Comparison of ENCODE assay signal across 33 cellular contexts in genomic region chr5:68015933-68016332, GRCh38.
"Had no signal": no experiment of that assay in that cellular context is flagged by ENCODE, and none has a peak within 500 bp of the region (broad histone marks: within the 10 kb centered on the region; RNA-seq: fewer than 3 reads in every experiment).

No MANE protein-coding gene starts in this region.

- H3K36me3 ChIP-seq: breast epithelium, colonic mucosa, gastrocnemius medialis, neutrophil, ovary, thyroid gland, upper lobe of left lung, vagina, WERI-Rb-1 had no signal

- H3K9me3 ChIP-seq: breast epithelium, colonic mucosa, gastrocnemius medialis, mucosa of descending colon, neutrophil, ovary, thyroid gland, upper lobe of left lung, vagina had no signal

- DNase-seq: activated CD4-positive, alpha-beta memory T cell treated with anti-CD3 and anti-CD28 coated beads, Interleukin-2, amount 10 ng/mL, durations not matched to agents 7 days and 5 days; activated CD4-positive, alpha-beta T cell treated with anti-CD3 and anti-CD28 coated beads for 1 hour; activated CD4-positive, alpha-beta T cell treated with anti-CD3 and anti-CD28 coated beads, Interleukin-2, amount 10 ng/mL, durations not matched to agents 7 days and 5 days; activated CD8-positive, alpha-beta memory T cell treated with anti-CD3 and anti-CD28 coated beads, Interleukin-2, amount 50 U/mL, for 48 hours; activated gamma-delta T cell treated with Interleukin-2 at 50 U/mL for 16 hours; activated naive CD4-positive, alpha-beta T cell treated with anti-CD3 and anti-CD28 coated beads, Interleukin-2, amount 50 U/mL, for 16 hours; activated T-cell treated with anti-CD3 and anti-CD28 coated beads, Interleukin-2, amount 50 U/mL, for 24 hours; amniotic stem cell; colonic mucosa; effector memory CD4-positive, alpha-beta T cell; erythroblast; gastrocnemius medialis; islet precursor cell; left ventricle myocardium superior; mucosa of descending colon; ovary; stimulated activated CD4-positive, alpha-beta T cell treated with anti-CD3 and anti-CD28 coated beads, Interleukin-4, amount 100 ng/mL, for 24 hours; T-helper 17 cell; T1000; thyroid gland; upper lobe of left lung; WERI-Rb-1 had no signal

- H3K4me1 Mint-ChIP-seq: activated CD4-positive, alpha-beta memory T cell treated with anti-CD3 and anti-CD28 coated beads, Interleukin-2, amount 10 ng/mL, durations not matched to agents 7 days and 5 days; activated CD4-positive, alpha-beta T cell treated with anti-CD3 and anti-CD28 coated beads, Interleukin-2, amount 10 ng/mL, durations not matched to agents 7 days and 5 days; central memory CD8-positive, alpha-beta T cell; T-helper 17 cell had no signal

- H3K9me3 Mint-ChIP-seq: activated T-cell treated with anti-CD3 and anti-CD28 coated beads, Interleukin-2, amount 50 U/mL, for 24 hours; central memory CD8-positive, alpha-beta T cell; natural killer cell treated with Interleukin-12 subunit alpha and Interleukin-12 subunit beta and Interleukin-15 and Interleukin-18, amount 100 ng/mL, for 72 hours; stimulated activated effector memory CD8-positive, alpha-beta T cell treated with anti-CD3 and anti-CD28 coated beads, Interleukin-12 subunit alpha, Interleukin-12 subunit beta, amount 100 ng/mL, for 72 hours; stimulated activated naive CD8-positive, alpha-beta T cell treated with anti-CD3 and anti-CD28 coated beads, Interleukin-15, Interleukin-2, amounts not matched to agents 100 ng/mL and 50 ng/mL, for 24 hours had no signal

- H3K4me1 ChIP-seq: breast epithelium, colonic mucosa, gastrocnemius medialis, thyroid gland, upper lobe of left lung, vagina had no signal

- ATAC-seq: activated T-helper 17 cell treated with anti-CD3 and anti-CD28 coated beads, Interleukin-2, amount 50 U/mL, for 72 hours; gastrocnemius medialis; left ventricle myocardium superior; mucosa of descending colon; natural killer cell treated with Interleukin-12 subunit alpha and Interleukin-12 subunit beta and Interleukin-15 and Interleukin-18, amount 100 ng/mL, for 72 hours; stimulated activated effector memory CD8-positive, alpha-beta T cell treated with anti-CD3 and anti-CD28 coated beads, Interleukin-12 subunit alpha, Interleukin-12 subunit beta, amount 100 ng/mL, for 72 hours; T-helper 17 cell had no signal

- H3K27ac Mint-ChIP-seq: activated CD4-positive, alpha-beta memory T cell treated with anti-CD3 and anti-CD28 coated beads, Interleukin-2, amount 10 ng/mL, durations not matched to agents 7 days and 5 days; activated CD4-positive, alpha-beta T cell treated with anti-CD3 and anti-CD28 coated beads, Interleukin-2, amount 10 ng/mL, durations not matched to agents 7 days and 5 days; activated T-cell treated with anti-CD3 and anti-CD28 coated beads, Interleukin-2, amount 50 U/mL, for 24 hours; activated T-helper 17 cell treated with anti-CD3 and anti-CD28 coated beads, Interleukin-2, amount 50 U/mL, for 72 hours; natural killer cell treated with Interleukin-12 subunit alpha and Interleukin-12 subunit beta and Interleukin-15 and Interleukin-18, amount 100 ng/mL, for 72 hours; progenitor cell of endocrine pancreas; stimulated activated effector memory CD8-positive, alpha-beta T cell treated with anti-CD3 and anti-CD28 coated beads, Interleukin-12 subunit alpha, Interleukin-12 subunit beta, amount 100 ng/mL, for 72 hours; stimulated activated naive CD8-positive, alpha-beta T cell treated with anti-CD3 and anti-CD28 coated beads, Interleukin-15, Interleukin-2, amounts not matched to agents 100 ng/mL and 50 ng/mL, for 24 hours; T-helper 17 cell had no signal

- H3K27me3 Mint-ChIP-seq: activated CD4-positive, alpha-beta memory T cell treated with anti-CD3 and anti-CD28 coated beads, Interleukin-2, amount 10 ng/mL, durations not matched to agents 7 days and 5 days; activated CD4-positive, alpha-beta T cell treated with anti-CD3 and anti-CD28 coated beads, Interleukin-2, amount 10 ng/mL, durations not matched to agents 7 days and 5 days; central memory CD8-positive, alpha-beta T cell; progenitor cell of endocrine pancreas; T-helper 17 cell had no signal

- H3K4me3 Mint-ChIP-seq: activated CD4-positive, alpha-beta memory T cell treated with anti-CD3 and anti-CD28 coated beads, Interleukin-2, amount 10 ng/mL, durations not matched to agents 7 days and 5 days; activated CD4-positive, alpha-beta T cell treated with anti-CD3 and anti-CD28 coated beads, Interleukin-2, amount 10 ng/mL, durations not matched to agents 7 days and 5 days; activated T-cell treated with anti-CD3 and anti-CD28 coated beads, Interleukin-2, amount 50 U/mL, for 24 hours; activated T-helper 17 cell treated with anti-CD3 and anti-CD28 coated beads, Interleukin-2, amount 50 U/mL, for 72 hours; central memory CD8-positive, alpha-beta T cell; natural killer cell treated with Interleukin-12 subunit alpha and Interleukin-12 subunit beta and Interleukin-15 and Interleukin-18, amount 100 ng/mL, for 72 hours; stimulated activated effector memory CD8-positive, alpha-beta T cell treated with anti-CD3 and anti-CD28 coated beads, Interleukin-12 subunit alpha, Interleukin-12 subunit beta, amount 100 ng/mL, for 72 hours; stimulated activated naive CD8-positive, alpha-beta T cell treated with anti-CD3 and anti-CD28 coated beads, Interleukin-15, Interleukin-2, amounts not matched to agents 100 ng/mL and 50 ng/mL, for 24 hours; T-helper 17 cell had no signal

- H3K4me2 ChIP-seq: hepatocyte had no signal

- H2AFZ ChIP-seq: hepatocyte had no signal

- H3K79me2 ChIP-seq: hepatocyte had no signal

- H3K36me3 Mint-ChIP-seq: natural killer cell treated with Interleukin-12 subunit alpha and Interleukin-12 subunit beta and Interleukin-15 and Interleukin-18, amount 100 ng/mL, for 72 hours; stimulated activated effector memory CD8-positive, alpha-beta T cell treated with anti-CD3 and anti-CD28 coated beads, Interleukin-12 subunit alpha, Interleukin-12 subunit beta, amount 100 ng/mL, for 72 hours had no signal

- H3K4me3 ChIP-seq: breast epithelium, colonic mucosa, gastrocnemius medialis, hepatocyte, mucosa of descending colon, ovary, skin epidermis, thyroid gland, upper lobe of left lung, vagina had no signal

- H3K27ac ChIP-seq: colonic mucosa, gastrocnemius medialis, hepatocyte, neutrophil, ovary, skin epidermis, thyroid gland, upper lobe of left lung, vagina, WERI-Rb-1 had no signal

- H3K27me3 ChIP-seq: breast epithelium, colonic mucosa, gastrocnemius medialis, hepatocyte, neutrophil, ovary, thyroid gland, upper lobe of left lung, vagina had no signal
